21 cellular contexts compared by ENCODE assay signal in genomic region chr9:28234133-28234898, GRCh38.
DNase-seq lines count a peak whose midpoint lies in the region; ATAC-seq and TF ChIP-seq lines count a peak whose summit lies in the region.
"Had no signal": no experiment of that assay in that cellular context is flagged by ENCODE, and none has a peak within 500 bp of the region (broad histone marks: within the 10 kb centered on the region; RNA-seq: fewer than 3 reads in every experiment).

No MANE protein-coding gene starts in this region.

- no peak for TF ChIP-seq POLR2A in NB4 (IDR thresholded peaks at IDR 0.05; ENCODE audit: extremely low read depth, insufficient read length)

- CTCF ChIA-PET in A673 (lab: Charles Lee): no interaction called here

- H3K9me3 ChIP-seq in adipocyte (ENCODE audit: control insufficient read depth, low read length) (peaks cover 7% of the 10 kb centered on the region), A673 (ENCODE audit: low read depth, low read length, poor library complexity, severe bottlenecking) (no peaks in the 10 kb centered on the region)
- H3K9me3 ChIP-seq: BLaER1, transverse colon had no signal

- peak; percentile 22 for DNase-seq in NB4 (ENCODE audit: low read depth)
- peak; percentile 2 for DNase-seq in adipocyte (ENCODE audit: low read depth)
- peak; percentile 39 for DNase-seq in islet precursor cell
- DNase-seq in A673 (ENCODE audit: low spot score): no peak
- DNase-seq: activated CD4-positive, alpha-beta memory T cell treated with anti-CD3 and anti-CD28 coated beads for 36 hours; activated CD4-positive, CD25-positive, alpha-beta regulatory T cell; activated gamma-delta T cell; activated naive CD8-positive, alpha-beta T cell treated with anti-CD3 and anti-CD28 coated beads, Interleukin-2, amount 50 U/mL, for 24 hours; cortex of kidney; H7; naive B cell; NCI-H1105 treated with DMSO at 0.1 percent for 48 hours; NCI-H2081; retina; stomach; transverse colon had no signal

- intact Hi-C loops in A673 (cut with micrococcal nuclease; ENCODE audit: unreplicated experiment): no loop called here

- no peak overlapping the region for H3K9ac ChIP-seq in adipocyte (ENCODE audit: low read length)
- H3K9ac ChIP-seq: BLaER1 had no signal

- no TSS peak for BruUV-seq in A673 (replicated peaks; lab: Mats Ljungman, UMichigan)

- H3K27me3 ChIP-seq in adipocyte (replicated peaks; ENCODE audit: control insufficient read depth, insufficient read depth, low read length) (no peaks in the 10 kb centered on the region), A673 (replicated peaks; ENCODE audit: insufficient read depth, low read depth, low read length, poor library complexity) (no peaks in the 10 kb centered on the region)
- H3K27me3 ChIP-seq: BLaER1, stomach, transverse colon had no signal

- peak; percentile 8 for ATAC-seq in GM18867 (IDR thresholded peaks at IDR 0.05; ENCODE audit: unreplicated experiment)
- no peak for ATAC-seq in HG02798 (IDR thresholded peaks at IDR 0.05; ENCODE audit: poor library complexity, unreplicated experiment)
- no peak for ATAC-seq in GM18517 (IDR thresholded peaks at IDR 0.05; ENCODE audit: unreplicated experiment)
- ATAC-seq in HG03135 (IDR thresholded peaks at IDR 0.05; ENCODE audit: unreplicated experiment): no peak
- ATAC-seq: activated naive CD8-positive, alpha-beta T cell treated with anti-CD3 and anti-CD28 coated beads, Interleukin-2, amount 50 U/mL, for 24 hours had no signal

- H3K4me1 ChIP-seq in adipocyte (ENCODE audit: control insufficient read depth, insufficient read depth, low read length) (peaks cover 13% of the 10 kb centered on the region), A673 (ENCODE audit: insufficient read depth, low read length, poor library complexity, severe bottlenecking) (no peaks in the 10 kb centered on the region)
- H3K4me1 ChIP-seq: stomach, transverse colon had no signal

- no peaks in the 10 kb centered on the region for H3K36me3 ChIP-seq in adipocyte (ENCODE audit: control insufficient read depth, insufficient read depth, low read length, severe bottlenecking)
- H3K36me3 ChIP-seq in A673 (ENCODE audit: insufficient read depth, low read length, poor library complexity, severe bottlenecking): no peaks in the 10 kb centered on the region
- H3K36me3 ChIP-seq: BLaER1, stomach, transverse colon had no signal

- H3K27ac ChIP-seq in A673 (ENCODE audit: low read depth, low read length, poor library complexity, severe bottlenecking): no peak overlapping the region
- H3K27ac ChIP-seq: BLaER1, stomach, transverse colon had no signal

- TF ChIP-seq CTCF in NB4 (IDR thresholded peaks at IDR 0.05; ENCODE audit: low read depth, low read length) (no peak), A673 (conservative IDR thresholded peaks at IDR 0.05; ENCODE audit: low read depth, low read length) (no peak)

- POLR2A ChIA-PET in A673 (lab: Charles Lee; ENCODE audit: low non-redundant PET): no interaction called here

- H3K4me3 ChIP-seq in NB4 (ENCODE audit: low read depth, low read length): no peak overlapping the region
- no peak overlapping the region for H3K4me3 ChIP-seq in adipocyte (ENCODE audit: low read length)
- H3K4me3 ChIP-seq in A673 (ENCODE audit: low read depth, low read length, poor library complexity, severe bottlenecking): no peak overlapping the region
- H3K4me3 ChIP-seq: BLaER1, stomach, transverse colon had no signal
